In genomic region chr16:50924759-50925545, GRCh38 we compare ENCODE assay signal across 23 cellular contexts.
DNase-seq lines count a peak whose midpoint lies in the region; ATAC-seq, FAIRE-seq and TF ChIP-seq lines count a peak whose summit lies in the region.
"Had no signal": no experiment of that assay in that cellular context is flagged by ENCODE, and none has a peak within 500 bp of the region (broad histone marks: within the 10 kb centered on the region; RNA-seq: fewer than 3 reads in every experiment).

No MANE protein-coding gene starts in this region.

- H3K27ac ChIP-seq in breast epithelium (no peak overlapping the region), GM12878 (ENCODE audit: control insufficient read depth, insufficient read depth) (no peak overlapping the region), keratinocyte (ENCODE audit: control insufficient read depth, insufficient read depth, low read length) (peak overlapping the region; percentile 78)
- H3K27ac ChIP-seq: A549, KMS-11, SJCRH30 had no signal

- CTCF ChIA-PET in MCF 10A (lab: Yijun Ruan, JAX): interaction anchor here (0.6 kb wide), 1 partner anchor 696 kb away, joined by 5 read pairs; no protein-coding TSS in a partner anchor
- CTCF ChIA-PET in GM12878 (lab: Yijun Ruan, JAX): no interaction called here

- peaks cover 2% of the 10 kb centered on the region for H3K9me1 ChIP-seq in keratinocyte (ENCODE audit: control insufficient read depth, extremely low read depth, insufficient read depth, low read length)

- no peak overlapping the region for H3K27ac Mint-ChIP-seq in MCF 10A (ENCODE audit: low read depth, unreplicated experiment)
- no peak overlapping the region for H3K27ac Mint-ChIP-seq in stimulated activated memory B cell treated with anti-CD40 and anti-IgM and Interleukin-4, amounts not matched to agents 10 μg/mL and 1 μg/mL and 100 μg/mL, for 72 hours
- H3K27ac Mint-ChIP-seq: B cell, T-cell had no signal

- H3K4me1 Mint-ChIP-seq in MCF 10A (ENCODE audit: insufficient read depth, unreplicated experiment): peaks cover 37% of the 10 kb centered on the region
- no peaks in the 10 kb centered on the region for H3K4me1 Mint-ChIP-seq in stimulated activated memory B cell treated with anti-CD40 and anti-IgM and Interleukin-4, amounts not matched to agents 10 μg/mL and 1 μg/mL and 100 μg/mL, for 72 hours
- H3K4me1 Mint-ChIP-seq: B cell, T-cell had no signal

- no peaks in the 10 kb centered on the region for H3K79me2 ChIP-seq in GM12878 (ENCODE audit: control insufficient read depth, insufficient read depth, low read length)
- no peaks in the 10 kb centered on the region for H3K79me2 ChIP-seq in keratinocyte (ENCODE audit: control insufficient read depth, insufficient read depth, low read length)

- H3K36me3 ChIP-seq in breast epithelium: no peaks in the 10 kb centered on the region
- H3K36me3 ChIP-seq in GM12878 (ENCODE audit: control insufficient read depth in 2 of 2, insufficient read depth in 2 of 2, low read length in 1 of 2): no peaks in the 10 kb centered on the region
- no peaks in the 10 kb centered on the region for H3K36me3 ChIP-seq in keratinocyte (ENCODE audit: control insufficient read depth in 2 of 2, extremely low read depth in 1 of 2, insufficient read depth in 2 of 2, low read length in 2 of 2)
- H3K36me3 ChIP-seq: HAP-1, SJCRH30 had no signal

- H3K4me2 ChIP-seq in GM12878 (ENCODE audit: control insufficient read depth, insufficient read depth) (no peak overlapping the region), keratinocyte (ENCODE audit: control insufficient read depth, extremely low read depth, insufficient read depth, low read depth, low read length) (peak overlapping the region; percentile 81)
- H3K4me2 ChIP-seq: A549, KMS-11 had no signal

- intact Hi-C loops in MCF 10A (cut with micrococcal nuclease): no loop called here
- intact Hi-C loops in breast epithelium (cut with DNase I; ENCODE audit: low total_unique reads): loop anchor here (10.0 kb wide), 1 partner anchor 1710 kb away; no protein-coding TSS in a partner anchor
- intact Hi-C loops in GM12878 (cut with micrococcal nuclease; ENCODE audit: unreplicated experiment): no loop called here

- no peak overlapping the region for H2AFZ ChIP-seq in GM12878 (ENCODE audit: control insufficient read depth, low read depth, low read length)
- peak overlapping the region; percentile 28 for H2AFZ ChIP-seq in keratinocyte (ENCODE audit: control insufficient read depth, low read length)

- no peaks in the 10 kb centered on the region for H4K20me1 ChIP-seq in GM12878 (ENCODE audit: control insufficient read depth, insufficient read depth)
- H4K20me1 ChIP-seq in keratinocyte (ENCODE audit: control insufficient read depth, extremely low read depth, insufficient read depth, low read length): no peaks in the 10 kb centered on the region

- DNase-seq in MCF 10A (ENCODE audit: unreplicated experiment): peak; percentile 32
- no peak for DNase-seq in breast epithelium (ENCODE audit: low spot score in 2 of 2)
- DNase-seq in GM12878 (ENCODE audit: low read depth, low spot score): no peak
- peak; percentile 41 for DNase-seq in keratinocyte (ENCODE audit: low read depth, low spot score)
- DNase-seq in OCI-M2 (lab: John Stamatoyannopoulos, UW; ENCODE audit: unreplicated experiment): no peak
- DNase-seq in KG1 (lab: John Stamatoyannopoulos, UW): no peak
- DNase-seq: EL, GF-D8, NCI-H1436, NCI-H2029, NCI-H2171 treated with DMSO at 0.1 percent for 48 hours, NCI-H446 treated with DMSO at 0.1 percent for 48 hours, NCI-H748 treated with DMSO at 0.1 percent for 48 hours, SJCRH30, T-cell had no signal

- ATAC-seq in GM12878 (peak; percentile 38; the same call in 2 of the 3 replicates), GM21360 (IDR thresholded peaks at IDR 0.05; ENCODE audit: unreplicated experiment) (no peak)
- peak; percentile 16 for ATAC-seq in stimulated activated memory B cell treated with anti-CD40 and anti-IgM and Interleukin-4, amounts not matched to agents 10 μg/mL and 1 μg/mL and 100 μg/mL, for 72 hours
- ATAC-seq: A549, Panc1, T-cell had no signal

- H3K4me1 ChIP-seq in breast epithelium: no peaks in the 10 kb centered on the region
- no peaks in the 10 kb centered on the region for H3K4me1 ChIP-seq in GM12878 (ENCODE audit: control insufficient read depth, insufficient read depth, low read length)
- peaks cover 32% of the 10 kb centered on the region for H3K4me1 ChIP-seq in keratinocyte (ENCODE audit: control insufficient read depth, extremely low read depth, insufficient read depth, low read length)
- H3K4me1 ChIP-seq: A549, HAP-1, SJCRH30 had no signal

- no peak overlapping the region for H3K4me3 ChIP-seq in breast epithelium
- H3K4me3 ChIP-seq in GM12878: no peak overlapping the region
- H3K4me3 ChIP-seq in keratinocyte (ENCODE audit: control insufficient read depth in 2 of 3, extremely low read depth in 1 of 3, insufficient read depth in 2 of 3, low read depth in 1 of 3, low read length in 3 of 3): no peak overlapping the region
- H3K4me3 ChIP-seq: A549, HAP-1, SJCRH30 had no signal

- no peaks in the 10 kb centered on the region for H3K36me3 Mint-ChIP-seq in MCF 10A (ENCODE audit: insufficient read depth, unreplicated experiment)
- no peaks in the 10 kb centered on the region for H3K36me3 Mint-ChIP-seq in stimulated activated memory B cell treated with anti-CD40 and anti-IgM and Interleukin-4, amounts not matched to agents 10 μg/mL and 1 μg/mL and 100 μg/mL, for 72 hours
- H3K36me3 Mint-ChIP-seq: CD14-positive monocyte, T-cell had no signal

- H3K9ac ChIP-seq in GM12878 (ENCODE audit: control insufficient read depth, insufficient read depth, low read length) (no peak overlapping the region), keratinocyte (ENCODE audit: control insufficient read depth, extremely low read depth, insufficient read depth, low read length) (no peak overlapping the region)
- H3K9ac ChIP-seq: KMS-11 had no signal

- SMC1A ChIA-PET in GM12878 (lab: Charles Lee; ENCODE audit: uncharacterized antibody, unreplicated experiment): interaction anchor here (0.6 kb wide), 1 partner anchor 31 kb away, joined by 3 read pairs; no protein-coding TSS in a partner anchor

- RAD21 ChIA-PET in GM12878 (lab: Charles Lee; ENCODE audit: unreplicated experiment): no interaction called here

- no peaks in the 10 kb centered on the region for H3K27me3 Mint-ChIP-seq in MCF 10A (ENCODE audit: insufficient read depth, unreplicated experiment)
- no peaks in the 10 kb centered on the region for H3K27me3 Mint-ChIP-seq in stimulated activated memory B cell treated with anti-CD40 and anti-IgM and Interleukin-4, amounts not matched to agents 10 μg/mL and 1 μg/mL and 100 μg/mL, for 72 hours

- H3K27me3 ChIP-seq in breast epithelium: peaks cover 0 to 7% of the 10 kb centered on the region in 2 donors
- no peaks in the 10 kb centered on the region for H3K27me3 ChIP-seq in GM12878 (replicated peaks in 1 of 2; ENCODE audit: control insufficient read depth in 2 of 2, insufficient read depth in 2 of 2, low read length in 1 of 2)
- H3K27me3 ChIP-seq in keratinocyte (ENCODE audit: control insufficient read depth, extremely low read depth, insufficient read depth, low read length): no peaks in the 10 kb centered on the region
- H3K27me3 ChIP-seq: SJCRH30 had no signal

- dilution Hi-C loops in keratinocyte (cut with MboI; ENCODE audit: extremely low pct_ligation_motif_present, low sequenced_read_pairs): no loop called here

- no peak for TF ChIP-seq RAD21 in GM12878 (IDR thresholded peaks at IDR 0.05; ENCODE audit: insufficient read depth, low read depth, low read length)

- no peak for TF ChIP-seq EP300 in GM12878 (IDR thresholded peaks at IDR 0.05; ENCODE audit: borderline replicate concordance in 1 of 2, control insufficient read depth in 1 of 2, low read depth in 2 of 2, low read length in 2 of 2)

- in situ Hi-C loops in GM12878 (cut with MboI): no loop called here

- H3K9me3 ChIP-seq in breast epithelium (no peaks in the 10 kb centered on the region), GM12878 (replicated peaks; ENCODE audit: control insufficient read depth, insufficient read depth, low read length) (no peaks in the 10 kb centered on the region), keratinocyte (ENCODE audit: control insufficient read depth, low read depth, low read length) (no peaks in the 10 kb centered on the region)
- H3K9me3 ChIP-seq: A549, HAP-1, SJCRH30 had no signal

- no peak for FAIRE-seq in GM12878 (lab: Jason Lieb, UNC)
- FAIRE-seq in keratinocyte (lab: Jason Lieb, UNC): peak; percentile 76
- FAIRE-seq: A549 had no signal

- no peak overlapping the region for H3K4me3 Mint-ChIP-seq in MCF 10A (ENCODE audit: unreplicated experiment)
- no peak overlapping the region for H3K4me3 Mint-ChIP-seq in stimulated activated memory B cell treated with anti-CD40 and anti-IgM and Interleukin-4, amounts not matched to agents 10 μg/mL and 1 μg/mL and 100 μg/mL, for 72 hours
- H3K4me3 Mint-ChIP-seq: B cell, CD14-positive monocyte, T-cell had no signal

- POLR2A ChIA-PET in MCF 10A (lab: Yijun Ruan, JAX) (interaction anchor here (0.6 kb wide), 1 partner anchor 268 kb away, joined by 3 read pairs; no protein-coding TSS in a partner anchor), GM12878 (lab: Charles Lee) (no interaction called here)

- 39% methylated on average over 8 of the region's 8 CpGs for WGBS in GM12878 (ENCODE audit: insufficient coverage, insufficient replicate concordance, low lambda C conversion rate, missing lambda C conversion rate)

- TF ChIP-seq POLR2A in breast epithelium (IDR thresholded peaks at IDR 0.05) (no peak), GM12878 (IDR thresholded peaks at IDR 0.05; ENCODE audit: low read depth, low read length) (no peak)

- BruUV-seq in MCF 10A (replicated peaks; lab: Mats Ljungman, UMichigan) (no TSS peak), GM12878 (replicated peaks; lab: Mats Ljungman, UMichigan) (no TSS peak)

- H3K9me3 Mint-ChIP-seq in MCF 10A (ENCODE audit: unreplicated experiment): no peaks in the 10 kb centered on the region
- H3K9me3 Mint-ChIP-seq in stimulated activated memory B cell treated with anti-CD40 and anti-IgM and Interleukin-4, amounts not matched to agents 10 μg/mL and 1 μg/mL and 100 μg/mL, for 72 hours: peaks cover 3% of the 10 kb centered on the region
- H3K9me3 Mint-ChIP-seq: T-cell had no signal

- TF ChIP-seq CTCF in MCF 10A (IDR thresholded peaks at IDR 0.05; ENCODE audit: unreplicated experiment) (no peak), breast epithelium (IDR thresholded peaks at IDR 0.05) (no peak), GM12878 (IDR thresholded peaks at IDR 0.05 in 2 of 3, conservative IDR thresholded peaks at IDR 0.05 in 1 of 3; ENCODE audit: control insufficient read depth in 2 of 3, extremely low read depth in 1 of 3, insufficient read depth in 1 of 3, low read depth in 3 of 3, low read length in 3 of 3) (no peak), keratinocyte (optimal IDR thresholded peaks at IDR 0.05 in 1 of 3, IDR thresholded peaks at IDR 0.05 in 1 of 3, conservative IDR thresholded peaks at IDR 0.05 in 1 of 3; ENCODE audit: extremely low read depth in 1 of 3, insufficient read depth in 2 of 3, low read length in 3 of 3) (no peak)

TF ChIP-seq in GM12878, 131 proteins besides CTCF, POLR2A, EP300 and RAD21 (continues in another document):
- no peak for TF ChIP-seq PML (IDR thresholded peaks at IDR 0.05; ENCODE audit: low read length)
- no peak for TF ChIP-seq SIN3A (IDR thresholded peaks at IDR 0.05; ENCODE audit: low read depth, low read length)
- no peak for TF ChIP-seq CREM (IDR thresholded peaks at IDR 0.05; ENCODE audit: low read depth)
- TF ChIP-seq STAT1 (conservative IDR thresholded peaks at IDR 0.05): no peak

Comparison
In these comparisons a context has a peak if more than half of its experiments do, and no peak if none do; other contexts are left out.
1. DNase-seq: peak in MCF 10A (single experiment) and keratinocyte (single experiment); none in breast epithelium (0 of 2), GM12878 (single experiment), OCI-M2 (single experiment) and KG1 (single experiment).